Comparison of ENCODE assay signal across 11 cellular contexts in genomic region chr3:45026038-45026437, GRCh38. TPM values are rescaled to one million over a fixed set of nuclear protein-coding genes. Genes with fewer than 3 reads are reported as not detected.
A peak's percentile ranks its signal among the peaks of the same experiment; 100 is the strongest.
DNase-seq lines count a peak whose midpoint lies in the region; ATAC-seq and TF ChIP-seq lines count a peak whose summit lies in the region.
"Had no signal": no experiment of that assay in that cellular context is flagged by ENCODE, and none has a peak within 500 bp of the region (broad histone marks: within the 10 kb centered on the region; RNA-seq: fewer than 3 reads in every experiment).

Gene CLEC3B (plus strand): TSS chr3:45026303. CDS start chr3:45026363, 60 bp downstream.

- TF ChIP-seq CTCF in ascending aorta (IDR thresholded peaks at IDR 0.05), result no peak
- TF ChIP-seq CTCF in parathyroid adenoma (IDR thresholded peaks at IDR 0.05), result no peak

- no peaks in the 10 kb centered on the region for H3K9me3 ChIP-seq in ascending aorta
- no peaks in the 10 kb centered on the region for H3K9me3 ChIP-seq in parathyroid adenoma (ENCODE audit: control insufficient read depth, low read length)

- H3K4me1 ChIP-seq in ascending aorta (peaks cover 14 to 28% of the 10 kb centered on the region in 2 donors), parathyroid adenoma (peaks cover 13% of the 10 kb centered on the region)

- H3K9ac ChIP-seq in parathyroid adenoma, result no peak within 1 kb of the TSS

- no peak within 1 kb of the TSS for H2AFZ ChIP-seq in parathyroid adenoma

- intact Hi-C loops in ascending aorta (cut with DNase I) (loop anchor here (2.0 kb wide), 1 partner anchor 13 kb away; no protein-coding TSS in a partner anchor), Right ventricle myocardium superior (cut with DNase I) (no loop called here)

- H3K4me3 ChIP-seq in ascending aorta (peak within 1 kb of the TSS; percentile 27 to 51), parathyroid adenoma (ENCODE audit: low read depth, low read length) (peak within 1 kb of the TSS; percentile 42)

- no peaks in the 10 kb centered on the region for H3K36me3 ChIP-seq in ascending aorta
- no peaks in the 10 kb centered on the region for H3K36me3 ChIP-seq in parathyroid adenoma (ENCODE audit: control insufficient read depth, insufficient read depth, low read length)

- no peak within 1 kb of the TSS for H3K4me2 ChIP-seq in parathyroid adenoma (ENCODE audit: low read length)

- H3K27me3 ChIP-seq in ascending aorta (no peaks in the 10 kb centered on the region), parathyroid adenoma (ENCODE audit: control insufficient read depth, insufficient read depth, low read length) (no peaks in the 10 kb centered on the region)

- H3K79me2 ChIP-seq in parathyroid adenoma, result no peaks in the 10 kb centered on the region

- H3K27ac ChIP-seq in ascending aorta (peak within 1 kb of the TSS; percentile 42 to 71), parathyroid adenoma (peak within 1 kb of the TSS; percentile 45)

- ATAC-seq in Right ventricle myocardium superior (ENCODE audit: poor library complexity), result peak; percentile 75
- no peak for ATAC-seq in HG02759 (IDR thresholded peaks at IDR 0.05; ENCODE audit: unreplicated experiment)
- ATAC-seq: Panc1 had no signal

- peak; percentile 81 for DNase-seq in AG20443 (ENCODE audit: low spot score)
- peak in 1 of 2 donors; percentile 81 for DNase-seq in ascending aorta (ENCODE audit: low spot score in 2 of 2)
- DNase-seq in Right ventricle myocardium superior, result peak; percentile 84
- no peak for DNase-seq in globus pallidus (ENCODE audit: low spot score)
- no peak for DNase-seq in effector CD4-positive, alpha-beta T cell
- no peak for DNase-seq in HuH-7 (ENCODE audit: low spot score)
- DNase-seq: CD4-positive, CD25-positive, alpha-beta regulatory T cell; KBM-7 had no signal

RNA-seq across cellular contexts. Expression of gene CLEC3B, which starts in this region (rescaled TPM):
- total RNA-seq in ascending aorta, result 130 TPM
- 78.6 TPM for total RNA-seq in Right ventricle myocardium superior

Comparison
In these comparisons a context has a peak if more than half of its experiments do, and no peak if none do; other contexts are left out.
1. DNase-seq: peak in AG20443 (single experiment) and Right ventricle myocardium superior (single experiment); none in globus pallidus (single experiment), effector CD4-positive, alpha-beta T cell (single experiment) and HuH-7 (single experiment).